Comparison of ENCODE assay signal across 8 cellular contexts in genomic region chr4:705278-706082, GRCh38. TPM values are rescaled to one million over a fixed set of nuclear protein-coding genes. Genes with fewer than 3 reads are reported as not detected.
DNase-seq lines count a peak whose midpoint lies in the region; ATAC-seq, FAIRE-seq and TF ChIP-seq lines count a peak whose summit lies in the region.

Gene PCGF3, plus strand, starts transcription at chr4:705832. Its CDS starts 27,849 bp downstream, at chr4:733681.

- peaks cover 4% of the 10 kb centered on the region for H3K9me1 ChIP-seq in keratinocyte (ENCODE audit: control insufficient read depth, extremely low read depth, insufficient read depth, low read length)

- H3K27me3 ChIP-seq in keratinocyte (ENCODE audit: control insufficient read depth, extremely low read depth, insufficient read depth, low read length): no peaks in the 10 kb centered on the region

- no peaks in the 10 kb centered on the region for H3K9me3 ChIP-seq in keratinocyte (ENCODE audit: control insufficient read depth, low read depth, low read length)

- H2AFZ ChIP-seq in keratinocyte (ENCODE audit: control insufficient read depth, low read length): peak within 1 kb of the TSS; percentile 73

- H3K4me3 ChIP-seq in AG10803 (ENCODE audit: low read length) (peak within 1 kb of the TSS; percentile 85), keratinocyte (ENCODE audit: control insufficient read depth in 2 of 3, extremely low read depth in 1 of 3, insufficient read depth in 2 of 3, low read depth in 1 of 3, low read length in 3 of 3) (peak within 1 kb of the TSS; percentile 83 to 96 (median 89))

- H3K27ac Mint-ChIP-seq in central memory CD8-positive, alpha-beta T cell (ENCODE audit: low read depth): peak within 1 kb of the TSS; percentile 76

- ATAC-seq in HG03378 (IDR thresholded peaks at IDR 0.05; ENCODE audit: unreplicated experiment): peak; percentile 72
- ATAC-seq in activated CD4-positive, CD25-positive, alpha-beta regulatory T cell treated with anti-CD3 and anti-CD28 coated beads, Interleukin-2, amount 50 U/mL, for 24 hours: peak; percentile 97 to 98
- peak; percentile 90 for ATAC-seq in central memory CD8-positive, alpha-beta T cell (replicated peaks; ENCODE audit: extremely low read depth, poor library complexity, severe bottlenecking)

- peaks cover 25% of the 10 kb centered on the region for H3K4me1 Mint-ChIP-seq in central memory CD8-positive, alpha-beta T cell

- dilution Hi-C loops in keratinocyte (cut with MboI; ENCODE audit: extremely low pct_ligation_motif_present, low sequenced_read_pairs): no loop called here

- peaks cover 21% of the 10 kb centered on the region for H3K4me1 ChIP-seq in keratinocyte (ENCODE audit: control insufficient read depth, extremely low read depth, insufficient read depth, low read length)

- no peaks in the 10 kb centered on the region for H3K9me3 Mint-ChIP-seq in central memory CD8-positive, alpha-beta T cell

- H3K9ac ChIP-seq in keratinocyte (ENCODE audit: control insufficient read depth, extremely low read depth, insufficient read depth, low read length): peak within 1 kb of the TSS; percentile 97

- DNase-seq in AG10803 (ENCODE audit: low read depth): peak; percentile 92
- DNase-seq in NCI-H446 treated with DMSO at 0.1 percent for 48 hours (lab: John Stamatoyannopoulos, UW): peak; percentile 57
- DNase-seq in central memory CD8-positive, alpha-beta T cell (ENCODE audit: low spot score in 2 of 2): peak; percentile 89 to 92
- DNase-seq in keratinocyte (ENCODE audit: low read depth, low spot score): peak; percentile 61
- DNase-seq in stimulated activated CD4-positive, alpha-beta T cell treated with anti-CD3 and anti-CD28 coated beads, Interleukin-12 subunit alpha, Interleukin-12 subunit beta, amount 100 ng/mL, for 48 hours (ENCODE audit: low read depth in 2 of 3, low spot score in 1 of 3): peak; percentile 96 to 98 (median 97)

- H3K79me2 ChIP-seq in keratinocyte (ENCODE audit: control insufficient read depth, insufficient read depth, low read length): peaks cover 39% of the 10 kb centered on the region

- peak; percentile 58 for TF ChIP-seq POLR2A in GM19099 (IDR thresholded peaks at IDR 0.05; ENCODE audit: extremely low read depth, insufficient read length, low read depth)

- peak within 1 kb of the TSS; percentile 92 for H3K4me2 ChIP-seq in keratinocyte (ENCODE audit: control insufficient read depth, extremely low read depth, insufficient read depth, low read depth, low read length)

- peaks cover 5 to 6% of the 10 kb centered on the region in 2 experiments for H3K36me3 ChIP-seq in keratinocyte (ENCODE audit: control insufficient read depth in 2 of 2, extremely low read depth in 1 of 2, insufficient read depth in 2 of 2, low read length in 2 of 2)

- no peaks in the 10 kb centered on the region for H4K20me1 ChIP-seq in keratinocyte (ENCODE audit: control insufficient read depth, extremely low read depth, insufficient read depth, low read length)

- peaks cover 4% of the 10 kb centered on the region for H3K36me3 Mint-ChIP-seq in central memory CD8-positive, alpha-beta T cell (ENCODE audit: insufficient read depth)

- H3K4me3 Mint-ChIP-seq in central memory CD8-positive, alpha-beta T cell: peak within 1 kb of the TSS; percentile 80

- H3K27me3 Mint-ChIP-seq in central memory CD8-positive, alpha-beta T cell: no peaks in the 10 kb centered on the region

- FAIRE-seq in keratinocyte (lab: Jason Lieb, UNC): no peak

- peak within 1 kb of the TSS; percentile 79 for H3K27ac ChIP-seq in keratinocyte (ENCODE audit: control insufficient read depth, insufficient read depth, low read length)

- TF ChIP-seq CTCF in AG10803 (conservative IDR thresholded peaks at IDR 0.05; ENCODE audit: low read length) (no peak), keratinocyte (optimal IDR thresholded peaks at IDR 0.05 in 1 of 3, IDR thresholded peaks at IDR 0.05 in 1 of 3, conservative IDR thresholded peaks at IDR 0.05 in 1 of 3; ENCODE audit: extremely low read depth in 1 of 3, insufficient read depth in 2 of 3, low read length in 3 of 3) (no peak)

RNA-seq across cellular contexts. Expression of gene PCGF3, which starts in this region (rescaled TPM):
- polyA plus RNA-seq in keratinocyte: 40.1 to 58.8 TPM (median 42.0 TPM) in 3 replicates
- polyA plus RNA-seq in keratinocyte (2011; ENCODE audit: low read depth): 29.2 TPM
- polyA plus RNA-seq in keratinocyte (2011; cell fraction: cytosol; rRNA removed): 25.1 and 40.5 TPM in 2 replicates
- polyA plus RNA-seq in keratinocyte (2011; cell fraction: nucleus; rRNA removed): 95.0 and 116 TPM in 2 replicates
- 35.2 and 39.7 TPM in 2 replicates for polyA plus RNA-seq in keratinocyte (2012; ENCODE audit: low replicate concordance)
- 51.3 to 108 TPM (median 53.1 TPM) in 3 replicates for polyA minus RNA-seq in keratinocyte
- polyA minus RNA-seq in keratinocyte (2011; cell fraction: cytosol; rRNA and poly(A)+ RNA removed): 54.3 TPM
- 38.6 and 43.2 TPM in 2 replicates for polyA minus RNA-seq in keratinocyte (2011; cell fraction: nucleus; rRNA and poly(A)+ RNA removed)

Comparison
In these comparisons a context has a peak if more than half of its experiments do, and no peak if none do; other contexts are left out.
1. Peak in every context shown above with its lines: DNase-seq, ATAC-seq, H3K4me3 ChIP-seq and H3K27ac ChIP-seq.